8 cellular contexts compared by ENCODE assay signal in genomic region chr10:119103687-119104652, GRCh38. TPM values are rescaled to one million over a fixed set of nuclear protein-coding genes. Genes with fewer than 3 reads are reported as not detected.
DNase-seq lines count a peak whose midpoint lies in the region; ATAC-seq, FAIRE-seq and TF ChIP-seq lines count a peak whose summit lies in the region.

TSS of gene DENND10 (plus strand) at chr10:119104113. CDS start at chr10:119104143, 30 bp downstream.

- TF ChIP-seq CTCF in endothelial cell of umbilical vein (IDR thresholded peaks at IDR 0.05; ENCODE audit: extremely low read depth in 1 of 2, insufficient read depth in 1 of 2, low read depth in 1 of 2, low read length in 2 of 2), result no peak

- H3K4me3 ChIP-seq in endothelial cell of umbilical vein (replicated peaks in 1 of 3; ENCODE audit: insufficient read depth in 1 of 3, low read depth in 1 of 3, low read length in 3 of 3), result peak within 1 kb of the TSS; percentile 30 to 72 (median 40)

- DNase-seq in ACHN (peak; percentile 75), NCI-H69 (lab: John Stamatoyannopoulos, UW) (peak; percentile 77), endothelial cell of umbilical vein (ENCODE audit: low read depth, low spot score) (peak; percentile 76), midbrain (lab: John Stamatoyannopoulos, UW) (peak; percentile 86)
- peak; percentile 90 for DNase-seq in activated CD8-positive, alpha-beta memory T cell treated with anti-CD3 and anti-CD28 coated beads, Interleukin-2, amount 50 U/mL, for 48 hours
- DNase-seq in stimulated activated CD8-positive, alpha-beta memory T cell treated with anti-CD3 and anti-CD28 coated beads, Interleukin-15, amount 100 ng/mL, for 4 hours (ENCODE audit: low read depth in 2 of 2), result peak; percentile 54 to 61

- H2AFZ ChIP-seq in endothelial cell of umbilical vein (ENCODE audit: low read depth, low read length), result peak within 1 kb of the TSS; percentile 86

- peak; percentile 76 for ATAC-seq in GM18517 (IDR thresholded peaks at IDR 0.05; ENCODE audit: unreplicated experiment)
- peak; percentile 59 for ATAC-seq in HG03039 (IDR thresholded peaks at IDR 0.05; ENCODE audit: unreplicated experiment)

- H3K9ac ChIP-seq in endothelial cell of umbilical vein (replicated peaks; ENCODE audit: extremely low read depth, insufficient read depth, low read length), result peak within 1 kb of the TSS; percentile 48

- dilution Hi-C loops in endothelial cell of umbilical vein (cut with MboI; ENCODE audit: extremely low pct_ligation_motif_present, low sequenced_read_pairs), result no loop called here

- CTCF ChIA-PET in endothelial cell of umbilical vein (lab: Charles Lee), result interaction anchor here (0.6 to 1.2 kb wide), 5 partner anchors 10 to 439 kb away, joined by 3 to 4 read pairs (median 3); partner anchors contain the start of gene RGS10

- intact Hi-C loops in endothelial cell of umbilical vein (cut with micrococcal nuclease), result loop anchor here (1.0 to 10.0 kb wide), 4 partner anchors 24 to 551 kb away; partner anchors contain the start of genes BAG3, EIF3A, NANOS1 and SFXN4

- H4K20me1 ChIP-seq in endothelial cell of umbilical vein (replicated peaks; ENCODE audit: control insufficient read depth, extremely low read depth, insufficient read depth, low read length), result no peaks in the 10 kb centered on the region

- H3K9me3 ChIP-seq in endothelial cell of umbilical vein (replicated peaks; ENCODE audit: control insufficient read depth, insufficient read depth, low read length), result no peaks in the 10 kb centered on the region

- H3K4me1 ChIP-seq in endothelial cell of umbilical vein (ENCODE audit: control insufficient read depth, extremely low read depth, insufficient read depth, low read length), result peaks cover 22% of the 10 kb centered on the region

- no peak within 1 kb of the TSS for H3K27ac ChIP-seq in endothelial cell of umbilical vein (ENCODE audit: insufficient read depth, low read depth, low read length)

- H3K36me3 ChIP-seq in endothelial cell of umbilical vein (ENCODE audit: control insufficient read depth in 2 of 2, extremely low read depth in 1 of 2, insufficient read depth in 2 of 2, low read length in 2 of 2), result no peaks in the 10 kb centered on the region

- POLR2A ChIA-PET in endothelial cell of umbilical vein (lab: Charles Lee), result interaction anchor here (0.7 to 1.2 kb wide), 3 partner anchors 15 to 769 kb away, joined by 4 to 5 read pairs (median 5); partner anchors contain the start of gene MCMBP

- H3K4me2 ChIP-seq in endothelial cell of umbilical vein (ENCODE audit: insufficient read depth, low read length), result peak within 1 kb of the TSS; percentile 39

- H3K9me1 ChIP-seq in endothelial cell of umbilical vein (replicated peaks; ENCODE audit: control insufficient read depth, extremely low read depth, insufficient read depth, low read length), result no peaks in the 10 kb centered on the region

- in situ Hi-C loops in ACHN (cut with HindIII; ENCODE audit: low pct_ligation_motif_present, low pct_unique_long_range_greater_than_20kb, low sequenced_read_pairs), result no loop called here

- FAIRE-seq in endothelial cell of umbilical vein (lab: Jason Lieb, UNC), result peak; percentile 38

- BruUV-seq in endothelial cell of umbilical vein (replicated peaks; lab: Mats Ljungman, UMichigan), result no TSS peak

- no peaks in the 10 kb centered on the region for H3K27me3 ChIP-seq in endothelial cell of umbilical vein (ENCODE audit: control insufficient read depth in 2 of 2, insufficient read depth in 2 of 2, low read length in 2 of 2)

- H3K79me2 ChIP-seq in endothelial cell of umbilical vein (ENCODE audit: control insufficient read depth, insufficient read depth, low read length), result peaks cover 16% of the 10 kb centered on the region

- peak; percentile 90 for TF ChIP-seq POLR2A in endothelial cell of umbilical vein (IDR thresholded peaks at IDR 0.05; ENCODE audit: low read depth, low read length)

TF ChIP-seq in endothelial cell of umbilical vein, 7 proteins besides CTCF, POLR2A, EP300 and RAD21:
- TF ChIP-seq POLR2AphosphoS5 (IDR thresholded peaks at IDR 0.05; ENCODE audit: insufficient read depth, low read depth, low read length) (peak; percentile 88), MYC (IDR thresholded peaks at IDR 0.05; ENCODE audit: low read depth, low read length) (no peak)

RNA-seq across cellular contexts. Expression of gene DENND10, which starts in this region (rescaled TPM):
- total RNA-seq in endothelial cell of umbilical vein, result 50.1 and 54.3 TPM in 2 replicates
- polyA plus RNA-seq in endothelial cell of umbilical vein, result 33.3 and 39.1 TPM in 2 replicates
- polyA plus RNA-seq in endothelial cell of umbilical vein (2011; cell fraction: cytosol; rRNA removed), result 50.2 and 50.4 TPM in 2 replicates
- polyA plus RNA-seq in endothelial cell of umbilical vein (2011; cell fraction: nucleus; rRNA removed), result 52.5 and 54.6 TPM in 2 replicates
- polyA plus RNA-seq in endothelial cell of umbilical vein (2012), result 51.0 and 60.3 TPM in 2 replicates
- 69.2 and 79.0 TPM in 2 replicates for polyA minus RNA-seq in endothelial cell of umbilical vein
- polyA minus RNA-seq in endothelial cell of umbilical vein (2011; cell fraction: cytosol; rRNA and poly(A)+ RNA removed), result 11.4 TPM
- 16.6 and 19.5 TPM in 2 replicates for polyA minus RNA-seq in endothelial cell of umbilical vein (2011; cell fraction: nucleus; rRNA and poly(A)+ RNA removed)
